Comparison of ENCODE assay signal across 26 cellular contexts in genomic region chr5:53930457-53930856, GRCh38.
"Had no signal": no experiment of that assay in that cellular context is flagged by ENCODE, and none has a peak within 500 bp of the region (broad histone marks: within the 10 kb centered on the region; RNA-seq: fewer than 3 reads in every experiment).

No MANE protein-coding gene starts in this region.

- DNase-seq: activated CD4-positive, alpha-beta T cell treated with anti-CD3 and anti-CD28 coated beads, Interleukin-2, amount 10 ng/mL, durations not matched to agents 7 days and 5 days; activated CD4-positive, CD25-positive, alpha-beta regulatory T cell treated with anti-CD3 and anti-CD28 coated beads, Interleukin-2, amount 50 U/mL, for 72 hours; activated CD8-positive, alpha-beta memory T cell treated with anti-CD3 and anti-CD28 coated beads, Interleukin-2, amount 10 ng/mL, durations not matched to agents 7 days and 5 days; activated CD8-positive, alpha-beta T cell treated with anti-CD3 and anti-CD28 coated beads for 36 hours; activated effector memory CD4-positive, alpha-beta T cell treated with anti-CD3 and anti-CD28 coated beads, Interleukin-2, amount 50 U/mL, for 16 hours; activated naive CD4-positive, alpha-beta T cell treated with anti-CD3 and anti-CD28 coated beads, Interleukin-2, amount 50 U/mL, for 16 hours; activated naive CD8-positive, alpha-beta T cell treated with anti-CD3 and anti-CD28 coated beads, Interleukin-2, amount 50 U/mL, for 24 hours; activated T-cell treated with anti-CD3 and anti-CD28 coated beads for 4 hours; anterior cingulate cortex; colonic mucosa; foreskin fibroblast; lower lobe of right lung; naive thymus-derived CD4-positive, alpha-beta T cell; posterior cingulate gyrus; sigmoid colon; spleen; stimulated activated CD4-positive, alpha-beta T cell treated with anti-CD3 and anti-CD28 coated beads, Interleukin-4, amount 100 ng/mL, for 24 hours; stimulated activated naive CD4-positive, alpha-beta T cell treated with Interleukin-2 at 50 U/mL for 16 hours; SW 1271; WERI-Rb-1 had no signal

- H3K4me1 ChIP-seq: colonic mucosa, lower lobe of right lung, spleen had no signal

- H3K4me3 ChIP-seq: colonic mucosa, esophagus muscularis mucosa, lower lobe of right lung, neural progenitor cell, sigmoid colon, spleen, thoracic aorta had no signal

- H3K9ac ChIP-seq: neural progenitor cell had no signal

- H3K4me2 ChIP-seq: neural progenitor cell had no signal

- H3K27ac Mint-ChIP-seq: activated CD4-positive, alpha-beta T cell treated with anti-CD3 and anti-CD28 coated beads, Interleukin-2, amount 10 ng/mL, durations not matched to agents 7 days and 5 days; activated CD8-positive, alpha-beta memory T cell treated with anti-CD3 and anti-CD28 coated beads, Interleukin-2, amount 10 ng/mL, durations not matched to agents 7 days and 5 days; activated CD8-positive, alpha-beta T cell treated with anti-CD3 and anti-CD28 coated beads for 36 hours; activated naive CD8-positive, alpha-beta T cell treated with anti-CD3 and anti-CD28 coated beads, Interleukin-2, amount 50 U/mL, for 24 hours; brain; naive thymus-derived CD4-positive, alpha-beta T cell; neural progenitor cell; type B pancreatic cell had no signal

- H3K9me3 ChIP-seq: colonic mucosa, esophagus muscularis mucosa, lower lobe of right lung, sigmoid colon, spleen, thoracic aorta had no signal

- H3K27me3 Mint-ChIP-seq: activated CD4-positive, alpha-beta T cell treated with anti-CD3 and anti-CD28 coated beads, Interleukin-2, amount 10 ng/mL, durations not matched to agents 7 days and 5 days; activated CD8-positive, alpha-beta memory T cell treated with anti-CD3 and anti-CD28 coated beads, Interleukin-2, amount 10 ng/mL, durations not matched to agents 7 days and 5 days; activated CD8-positive, alpha-beta T cell treated with anti-CD3 and anti-CD28 coated beads for 36 hours; activated naive CD8-positive, alpha-beta T cell treated with anti-CD3 and anti-CD28 coated beads, Interleukin-2, amount 50 U/mL, for 24 hours; brain; central memory CD8-positive, alpha-beta T cell; naive thymus-derived CD4-positive, alpha-beta T cell; type B pancreatic cell had no signal

- H3K9me3 Mint-ChIP-seq: activated CD4-positive, alpha-beta T cell treated with anti-CD3 and anti-CD28 coated beads, Interleukin-2, amount 10 ng/mL, durations not matched to agents 7 days and 5 days; activated CD8-positive, alpha-beta T cell treated with anti-CD3 and anti-CD28 coated beads for 36 hours; activated naive CD8-positive, alpha-beta T cell treated with anti-CD3 and anti-CD28 coated beads, Interleukin-2, amount 50 U/mL, for 24 hours; brain; central memory CD8-positive, alpha-beta T cell; naive thymus-derived CD4-positive, alpha-beta T cell; neural progenitor cell; type B pancreatic cell had no signal

- H3K27me3 ChIP-seq: colonic mucosa, esophagus muscularis mucosa, neural progenitor cell, sigmoid colon, spleen had no signal

- H3K36me3 Mint-ChIP-seq: activated CD8-positive, alpha-beta memory T cell treated with anti-CD3 and anti-CD28 coated beads, Interleukin-2, amount 10 ng/mL, durations not matched to agents 7 days and 5 days; brain; neural progenitor cell; type B pancreatic cell had no signal

- H3K4me3 Mint-ChIP-seq: activated CD4-positive, alpha-beta T cell treated with anti-CD3 and anti-CD28 coated beads, Interleukin-2, amount 10 ng/mL, durations not matched to agents 7 days and 5 days; activated CD8-positive, alpha-beta memory T cell treated with anti-CD3 and anti-CD28 coated beads, Interleukin-2, amount 10 ng/mL, durations not matched to agents 7 days and 5 days; activated CD8-positive, alpha-beta T cell treated with anti-CD3 and anti-CD28 coated beads for 36 hours; activated naive CD8-positive, alpha-beta T cell treated with anti-CD3 and anti-CD28 coated beads, Interleukin-2, amount 50 U/mL, for 24 hours; brain; central memory CD8-positive, alpha-beta T cell; naive thymus-derived CD4-positive, alpha-beta T cell; neural progenitor cell; type B pancreatic cell had no signal

- H3K27ac ChIP-seq: colonic mucosa, esophagus muscularis mucosa, lower lobe of right lung, neural progenitor cell, sigmoid colon, spleen, thoracic aorta, WERI-Rb-1 had no signal

- H3K36me3 ChIP-seq: colonic mucosa, esophagus muscularis mucosa, lower lobe of right lung, neural progenitor cell, sigmoid colon, spleen, thoracic aorta, WERI-Rb-1 had no signal

- H3K4me1 Mint-ChIP-seq: activated CD4-positive, alpha-beta T cell treated with anti-CD3 and anti-CD28 coated beads, Interleukin-2, amount 10 ng/mL, durations not matched to agents 7 days and 5 days; activated CD8-positive, alpha-beta memory T cell treated with anti-CD3 and anti-CD28 coated beads, Interleukin-2, amount 10 ng/mL, durations not matched to agents 7 days and 5 days; activated naive CD8-positive, alpha-beta T cell treated with anti-CD3 and anti-CD28 coated beads, Interleukin-2, amount 50 U/mL, for 24 hours; central memory CD8-positive, alpha-beta T cell had no signal
